9 cellular contexts compared by ENCODE assay signal in genomic region chr21:37835512-37835911, GRCh38.
"Had no signal": no experiment of that assay in that cellular context is flagged by ENCODE, and none has a peak within 500 bp of the region (broad histone marks: within the 10 kb centered on the region; RNA-seq: fewer than 3 reads in every experiment).

No MANE protein-coding gene starts in this region.

- ATAC-seq: GM23338, HCT116, HepG2, K562 had no signal

- FAIRE-seq: HepG2, K562 had no signal

- H3K4me2 ChIP-seq: GM23338 had no signal

- H3K27ac ChIP-seq: HL-60 had no signal

- H3K4me1 ChIP-seq: HAP-1 had no signal

- DNase-seq: H7, HFFc6, IMR-90 had no signal

- H2AFZ ChIP-seq: GM23338 had no signal

- H3K4me3 ChIP-seq: GM23338, HAP-1, K562 had no signal

- H3K4me3 Mint-ChIP-seq: GM23338, HFFc6 had no signal

- H3K27ac Mint-ChIP-seq: GM23338, HFFc6 had no signal

- H3K36me3 ChIP-seq: HAP-1 had no signal
